In genomic region chr2:73700111-73700510, GRCh38 we compare ENCODE assay signal across 21 cellular contexts. TPM values are rescaled to one million over a fixed set of nuclear protein-coding genes. Genes with fewer than 3 reads are reported as not detected.
DNase-seq lines count a peak whose midpoint lies in the region; ATAC-seq and TF ChIP-seq lines count a peak whose summit lies in the region.
"Had no signal": no experiment of that assay in that cellular context is flagged by ENCODE, and none has a peak within 500 bp of the region (broad histone marks: within the 10 kb centered on the region; RNA-seq: fewer than 3 reads in every experiment).

No MANE protein-coding gene starts in this region.

- H3K9ac ChIP-seq in IMR-90 (ENCODE audit: low read depth, low read length) = no peak overlapping the region
- no peak overlapping the region for H3K9ac ChIP-seq in parathyroid adenoma
- H3K9ac ChIP-seq in Karpas-422 (ENCODE audit: low read length) = no peak overlapping the region
- H3K9ac ChIP-seq: BLaER1 treated with 17β-estradiol and CSF1 and Interleukin-3, amounts not matched to agents 10 nM and 100 nM had no signal

- H2BK20ac ChIP-seq in IMR-90 (ENCODE audit: low read depth, low read length) = no peak overlapping the region

- H3K9me1 ChIP-seq in IMR-90 (ENCODE audit: insufficient read depth, low read length) = no peaks in the 10 kb centered on the region

- no TSS peak for BruUV-seq in IMR-90 (replicated peaks; lab: Mats Ljungman, UMichigan)

- no peak overlapping the region for H2AK5ac ChIP-seq in IMR-90 (ENCODE audit: low read depth, low read length)

- H3K27ac ChIP-seq in IMR-90 (ENCODE audit: insufficient read depth, low read length) (no peak overlapping the region), parathyroid adenoma (peak overlapping the region; percentile 41), SJCRH30 (no peak overlapping the region), Karpas-422 (ENCODE audit: low read length) (no peak overlapping the region)
- H3K27ac ChIP-seq: ascending aorta, gastrocnemius medialis had no signal

- H3K4me2 ChIP-seq in IMR-90 (ENCODE audit: low read depth, low read length) = no peak overlapping the region
- H3K4me2 ChIP-seq in parathyroid adenoma (ENCODE audit: low read length) = no peak overlapping the region
- H3K4me2 ChIP-seq in Karpas-422 (ENCODE audit: low read depth, low read length, poor library complexity, severe bottlenecking) = no peak overlapping the region

- H3K27me3 ChIP-seq in IMR-90 (ENCODE audit: control insufficient read depth, insufficient read depth, low read length) (peaks cover 12% of the 10 kb centered on the region), parathyroid adenoma (ENCODE audit: control insufficient read depth, insufficient read depth, low read length) (no peaks in the 10 kb centered on the region), SJCRH30 (peaks cover 6% of the 10 kb centered on the region; the same call in 1 of the 2 replicates), Karpas-422 (ENCODE audit: low read length) (no peaks in the 10 kb centered on the region)
- H3K27me3 ChIP-seq: ascending aorta; BLaER1 treated with 17β-estradiol and CSF1 and Interleukin-3, amounts not matched to agents 10 nM and 100 nM; gastrocnemius medialis had no signal

- no peak overlapping the region for H2BK5ac ChIP-seq in IMR-90 (ENCODE audit: low read depth, low read length, poor library complexity, severe bottlenecking)

- no peak overlapping the region for H3K18ac ChIP-seq in IMR-90 (ENCODE audit: low read depth, low read length)

- H4K8ac ChIP-seq in IMR-90 (ENCODE audit: low read depth in 2 of 2, low read length in 2 of 2) = no peak overlapping the region

- WGBS in IMR-90 (ENCODE audit: extremely low coverage in 2 of 2, insufficient read length in 1 of 2), 2 experiments = 17% methylated on average over 1 of the region's 4 CpGs; no CpG with 5 or more reads in 1 of the 2 experiments

- CTCF ChIA-PET in IMR-90 (lab: Yijun Ruan, JAX) = no interaction called here

- H4K91ac ChIP-seq in IMR-90 (ENCODE audit: insufficient read depth, low read depth, low read length) = no peak overlapping the region

- H3K56ac ChIP-seq in IMR-90 (ENCODE audit: extremely low read depth, insufficient read depth, low read length) = no peak overlapping the region

- DNase-seq in IMR-90 = peak; percentile 19
- peak; percentile 82 for DNase-seq in SK-MEL-5 (ENCODE audit: low read depth, low spot score)
- peak; percentile 60 for DNase-seq in foreskin melanocyte
- DNase-seq in activated gamma-delta T cell treated with Interleukin-2 at 50 U/mL for 16 hours = no peak
- DNase-seq in SJCRH30 = no peak
- DNase-seq in Karpas-422 = no peak
- DNase-seq: activated effector memory CD4-positive, alpha-beta T cell treated with Interleukin-2 at 50 U/mL for 16 hours; DND-41; effector CD4-positive, alpha-beta T cell; gastrocnemius medialis; NCI-H1105 treated with DMSO at 0.1 percent for 48 hours; NCI-H345; occipital lobe; spleen; stimulated activated naive CD8-positive, alpha-beta T cell treated with anti-CD3 and anti-CD28 coated beads, Interleukin-15, amount 100 ng/mL, for 72 hours had no signal

- no peak overlapping the region for H3K23ac ChIP-seq in IMR-90 (ENCODE audit: low read depth, low read length)

- H4K20me1 ChIP-seq in IMR-90 (ENCODE audit: insufficient read depth, low read length) (no peaks in the 10 kb centered on the region), Karpas-422 (ENCODE audit: insufficient read depth, low read depth, low read length) (no peaks in the 10 kb centered on the region)
- H4K20me1 ChIP-seq: BLaER1 treated with 17β-estradiol and CSF1 and Interleukin-3, amounts not matched to agents 10 nM and 100 nM had no signal

- no peak for TF ChIP-seq RAD21 in IMR-90 (IDR thresholded peaks at IDR 0.05; ENCODE audit: low read length)

- H2AFZ ChIP-seq in IMR-90 (replicated peaks; ENCODE audit: low read length, poor library complexity) (no peak overlapping the region), parathyroid adenoma (peak overlapping the region; percentile 17), Karpas-422 (ENCODE audit: low read length) (no peak overlapping the region)

- H2BK15ac ChIP-seq in IMR-90 (ENCODE audit: low read depth, low read length) = no peak overlapping the region

- in situ Hi-C loops in IMR-90 (cut with MboI; ENCODE audit: low sequenced_read_pairs) = no loop called here
- in situ Hi-C loops in SK-MEL-5 (cut with HindIII; ENCODE audit: low pct_unique_long_range_greater_than_20kb, low sequenced_read_pairs) = no loop called here

- no peak overlapping the region for H3K4me3 ChIP-seq in IMR-90 (ENCODE audit: insufficient read depth, low read depth, low read length)
- H3K4me3 ChIP-seq in parathyroid adenoma (ENCODE audit: low read depth, low read length) = no peak overlapping the region
- no peak overlapping the region for H3K4me3 ChIP-seq in SJCRH30
- no peak overlapping the region for H3K4me3 ChIP-seq in Karpas-422 (ENCODE audit: low read length)
- H3K4me3 ChIP-seq: ascending aorta; BLaER1 treated with 17β-estradiol and CSF1 and Interleukin-3, amounts not matched to agents 10 nM and 100 nM; gastrocnemius medialis had no signal

- H3K79me2 ChIP-seq in parathyroid adenoma = no peaks in the 10 kb centered on the region
- H3K79me2 ChIP-seq in Karpas-422 (ENCODE audit: low read length) = no peaks in the 10 kb centered on the region

- H2BK120ac ChIP-seq in IMR-90 (ENCODE audit: low read depth, low read length) = no peak overlapping the region

- ATAC-seq in IMR-90 (ENCODE audit: low read depth) (peak; percentile 73), GM21737 (IDR thresholded peaks at IDR 0.05; ENCODE audit: unreplicated experiment) (no peak)
- ATAC-seq: gastrocnemius medialis; stimulated activated naive CD8-positive, alpha-beta T cell treated with anti-CD3 and anti-CD28 coated beads, Interleukin-15, amount 100 ng/mL, for 72 hours had no signal

- H3K36me3 ChIP-seq in IMR-90 (ENCODE audit: control insufficient read depth, insufficient read depth, low read length) (no peaks in the 10 kb centered on the region), parathyroid adenoma (ENCODE audit: control insufficient read depth, insufficient read depth, low read length) (no peaks in the 10 kb centered on the region), SJCRH30 (no peaks in the 10 kb centered on the region), Karpas-422 (ENCODE audit: insufficient read depth, low read length) (no peaks in the 10 kb centered on the region)
- H3K36me3 ChIP-seq: ascending aorta; BLaER1 treated with 17β-estradiol and CSF1 and Interleukin-3, amounts not matched to agents 10 nM and 100 nM; gastrocnemius medialis; spleen had no signal

- H3K9me3 ChIP-seq in IMR-90 (ENCODE audit: control insufficient read depth, insufficient read depth, low read length) (no peaks in the 10 kb centered on the region), parathyroid adenoma (ENCODE audit: control insufficient read depth, low read length) (no peaks in the 10 kb centered on the region), SJCRH30 (replicated peaks) (no peaks in the 10 kb centered on the region; the same call in 1 of the 2 replicates), Karpas-422 (ENCODE audit: low read length) (no peaks in the 10 kb centered on the region)
- H3K9me3 ChIP-seq: ascending aorta, gastrocnemius medialis had no signal

- dilution Hi-C loops in IMR-90 (cut with HindIII; ENCODE audit: low sequenced_read_pairs, unreplicated experiment) = no loop called here

- H4K5ac ChIP-seq in IMR-90 (ENCODE audit: low read depth, low read length) = no peak overlapping the region

- POLR2A ChIA-PET in IMR-90 (lab: Charles Lee; ENCODE audit: unreplicated experiment) = no interaction called here

- H3K4me1 ChIP-seq in IMR-90 (ENCODE audit: control insufficient read depth, insufficient read depth, low read length) (no peaks in the 10 kb centered on the region), parathyroid adenoma (peaks cover 13% of the 10 kb centered on the region), SJCRH30 (no peaks in the 10 kb centered on the region), Karpas-422 (ENCODE audit: low read length) (no peaks in the 10 kb centered on the region)
- H3K4me1 ChIP-seq: ascending aorta, gastrocnemius medialis had no signal

- no peak overlapping the region for H3K4ac ChIP-seq in IMR-90 (ENCODE audit: low read depth, low read length)

- TF ChIP-seq CTCF in IMR-90 (conservative IDR thresholded peaks at IDR 0.05; ENCODE audit: low read depth, low read length) (no peak), parathyroid adenoma (IDR thresholded peaks at IDR 0.05) (no peak)

- intact Hi-C loops in IMR-90 (cut with micrococcal nuclease) = no loop called here

- H3K79me1 ChIP-seq in IMR-90 (ENCODE audit: low read depth in 1 of 2, low read length in 2 of 2) = no peaks in the 10 kb centered on the region

- H2AK9ac ChIP-seq in IMR-90 (replicated peaks; ENCODE audit: low read depth, low read length, poor library complexity) = no peak overlapping the region

- no peak for TF ChIP-seq POLR2A in IMR-90 (IDR thresholded peaks at IDR 0.05; ENCODE audit: low read depth, low read length)

- H3K14ac ChIP-seq in IMR-90 (replicated peaks; ENCODE audit: low read depth, low read length) = no peak overlapping the region

- H3K9me2 ChIP-seq in Karpas-422 (replicated peaks; ENCODE audit: insufficient read depth, low read length) = no peaks in the 10 kb centered on the region

TF ChIP-seq in IMR-90, 13 proteins besides CTCF, POLR2A, EP300 and RAD21 (continues in another document):
- no peak for TF ChIP-seq MAFK (IDR thresholded peaks at IDR 0.05; ENCODE audit: low read depth, low read length)
- no peak for TF ChIP-seq SMC3 (IDR thresholded peaks at IDR 0.05; ENCODE audit: low read depth, low read length)
- TF ChIP-seq CEBPB (IDR thresholded peaks at IDR 0.05; ENCODE audit: low read depth, low read length) = no peak

RNA-seq across cellular contexts. Expression of gene TPRKB, which starts 37.0 kb away (rescaled TPM):
- 37.6 and 52.2 TPM in 2 replicates for total RNA-seq in IMR-90 (2012; rRNA removed)
- polyA plus RNA-seq in IMR-90 (2012; rRNA removed) = 29.8 and 35.3 TPM in 2 replicates
- polyA plus RNA-seq in IMR-90 (2012; cell fraction: cytosol; rRNA removed) = 4.9 and 11.7 TPM in 2 replicates
- polyA plus RNA-seq in IMR-90 (2012; cell fraction: nucleus; rRNA removed; ENCODE audit: low replicate concordance) = 1.4 and 8.3 TPM in 2 replicates
- 68.5 and 75.0 TPM in 2 replicates for total RNA-seq in SK-MEL-5 (2014; rRNA removed; shearing (Covaris generic))
- polyA plus RNA-seq in SK-MEL-5 (2015; cell fraction: cytosol; rRNA removed) = 50.5 and 53.0 TPM in 2 replicates
- polyA plus RNA-seq in SK-MEL-5 (2015; cell fraction: nucleus; rRNA removed) = 35.6 and 48.9 TPM in 2 replicates
- 136 and 161 TPM in 2 replicates for total RNA-seq in SJCRH30 (2014; rRNA removed; shearing (Covaris generic))
- 37.4 and 78.0 TPM in 2 replicates for total RNA-seq in Karpas-422 (2014; rRNA removed; shearing (Covaris generic); ENCODE audit: low replicate concordance)

RNA-seq across cellular contexts. Expression of gene NAT8, which starts 57.9 kb away (rescaled TPM):
- not detected in 2 replicates for total RNA-seq in IMR-90 (2012; rRNA removed)
- not detected in 2 replicates for polyA plus RNA-seq in IMR-90 (2012; rRNA removed)
- not detected in 2 replicates for polyA plus RNA-seq in IMR-90 (2012; cell fraction: cytosol; rRNA removed)
- polyA plus RNA-seq in IMR-90 (2012; cell fraction: nucleus; rRNA removed; ENCODE audit: low replicate concordance) = not detected in 2 replicates
- 2.4 and 2.8 TPM in 2 replicates for total RNA-seq in SK-MEL-5 (2014; rRNA removed; shearing (Covaris generic))
- polyA plus RNA-seq in SK-MEL-5 (2015; cell fraction: cytosol; rRNA removed) = 0.10 and 1.9 TPM in 2 replicates
- polyA plus RNA-seq in SK-MEL-5 (2015; cell fraction: nucleus; rRNA removed) = not detected in 2 replicates
- not detected in 2 replicates for total RNA-seq in SJCRH30 (2014; rRNA removed; shearing (Covaris generic))
- not detected in 2 replicates for total RNA-seq in Karpas-422 (2014; rRNA removed; shearing (Covaris generic); ENCODE audit: low replicate concordance)
- total RNA-seq: activated CD8-positive, alpha-beta memory T cell treated with anti-CD3 and anti-CD28 coated beads for 36 hours; ascending aorta; H1; occipital lobe had no signal
- polyA plus RNA-seq: H1 had no signal

Comparison
In these comparisons a context has a peak if more than half of its experiments do, and no peak if none do; other contexts are left out.
1. DNase-seq: peak in IMR-90 (single experiment), SK-MEL-5 (single experiment) and foreskin melanocyte (single experiment); none in activated gamma-delta T cell treated with Interleukin-2 at 50 U/mL for 16 hours (single experiment), SJCRH30 (0 of 2) and Karpas-422 (single experiment).